In genomic region chr6:70094156-70094555, GRCh38 we compare ENCODE assay signal across 10 cellular contexts.
"Had no signal": no experiment of that assay in that cellular context is flagged by ENCODE, and none has a peak within 500 bp of the region (broad histone marks: within the 10 kb centered on the region; RNA-seq: fewer than 3 reads in every experiment).

No MANE protein-coding gene starts in this region.

- H3K4me1 ChIP-seq: HAP-1 had no signal

- H3K4me1 Mint-ChIP-seq: GM23338 had no signal

- H3K9me3 ChIP-seq: HAP-1 had no signal

- H3K9me3 Mint-ChIP-seq: GM23338, IgD-negative memory B cell had no signal

- H3K36me3 ChIP-seq: HAP-1 had no signal

- FAIRE-seq: H1, HepG2 had no signal

- H3K27me3 Mint-ChIP-seq: IgD-negative memory B cell had no signal

- DNase-seq: H7, HFFc6, KBM-7 had no signal

- H3K4me3 ChIP-seq: GM23338, HAP-1 had no signal

- H3K4me3 Mint-ChIP-seq: GM23338, HFFc6, IgD-negative memory B cell had no signal

- ATAC-seq: GM23338, HCT116, HepG2 had no signal

- H2AFZ ChIP-seq: GM23338 had no signal

- H3K4me2 ChIP-seq: GM23338 had no signal

- H3K27ac Mint-ChIP-seq: GM23338, HFFc6, IgD-negative memory B cell had no signal

- H3K27ac ChIP-seq: HL-60 had no signal
